Comparison of ENCODE assay signal across 8 cellular contexts in genomic region chr1:109910123-109910962, GRCh38. TPM values are rescaled to one million over a fixed set of nuclear protein-coding genes. Genes with fewer than 3 reads are reported as not detected.
DNase-seq lines count a peak whose midpoint lies in the region; ATAC-seq and TF ChIP-seq lines count a peak whose summit lies in the region.

A gene with protein sequence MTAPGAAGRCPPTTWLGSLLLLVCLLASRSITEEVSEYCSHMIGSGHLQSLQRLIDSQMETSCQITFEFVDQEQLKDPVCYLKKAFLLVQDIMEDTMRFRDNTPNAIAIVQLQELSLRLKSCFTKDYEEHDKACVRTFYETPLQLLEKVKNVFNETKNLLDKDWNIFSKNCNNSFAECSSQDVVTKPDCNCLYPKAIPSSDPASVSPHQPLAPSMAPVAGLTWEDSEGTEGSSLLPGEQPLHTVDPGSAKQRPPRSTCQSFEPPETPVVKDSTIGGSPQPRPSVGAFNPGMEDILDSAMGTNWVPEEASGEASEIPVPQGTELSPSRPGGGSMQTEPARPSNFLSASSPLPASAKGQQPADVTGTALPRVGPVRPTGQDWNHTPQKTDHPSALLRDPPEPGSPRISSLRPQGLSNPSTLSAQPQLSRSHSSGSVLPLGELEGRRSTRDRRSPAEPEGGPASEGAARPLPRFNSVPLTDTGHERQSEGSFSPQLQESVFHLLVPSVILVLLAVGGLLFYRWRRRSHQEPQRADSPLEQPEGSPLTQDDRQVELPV (plus strand): TSS chr1:109910849. CDS start chr1:109911024, 175 bp downstream.

- H2AFZ ChIP-seq in KMS-11 (ENCODE audit: low read depth): peak within 1 kb of the TSS; percentile 88

- H3K36me3 ChIP-seq in KMS-11 (ENCODE audit: insufficient read depth): no peaks in the 10 kb centered on the region

- peaks cover 19% of the 10 kb centered on the region for H3K4me1 ChIP-seq in KMS-11 (ENCODE audit: low read depth, poor library complexity, severe bottlenecking)

- no peak for ATAC-seq in GM21528 (IDR thresholded peaks at IDR 0.05; ENCODE audit: low FRiP score, unreplicated experiment)

- H3K79me2 ChIP-seq in KMS-11 (ENCODE audit: insufficient read depth, low read depth): no peaks in the 10 kb centered on the region

- DNase-seq in G401 (ENCODE audit: low spot score) (peak; percentile 58), iris pigment epithelial cell (ENCODE audit: low read depth) (peak; percentile 85), smooth muscle cell of the brain vasculature (ENCODE audit: low read depth, low spot score) (peak; percentile 71), NCI-H1694 treated with DMSO at 0.1 percent for 48 hours (lab: John Stamatoyannopoulos, UW) (no peak)
- DNase-seq in activated CD4-positive, alpha-beta T cell treated with anti-CD3 and anti-CD28 coated beads for 1 hour: peak; percentile 41
- DNase-seq in central memory CD4-positive, alpha-beta T cell: peak; percentile 46

- peaks cover 21% of the 10 kb centered on the region for H3K27me3 ChIP-seq in KMS-11 (ENCODE audit: insufficient read depth, low read depth)

- H3K4me2 ChIP-seq in KMS-11: peak within 1 kb of the TSS; percentile 70

- in situ Hi-C loops in G401 (cut with HindIII; ENCODE audit: low sequenced_read_pairs): no loop called here

- H3K9ac ChIP-seq in KMS-11: peak within 1 kb of the TSS; percentile 52; the same call in 1 of the 2 replicates

- H4K20me1 ChIP-seq in KMS-11 (ENCODE audit: insufficient read depth): no peaks in the 10 kb centered on the region

- peak within 1 kb of the TSS; percentile 63 for H3K4me3 ChIP-seq in KMS-11 (IDR thresholded peaks at IDR 0.05; ENCODE audit: insufficient read depth, low read depth, low read length)

- no peak within 1 kb of the TSS for H3K27ac ChIP-seq in KMS-11

- TF ChIP-seq CTCF in KMS-11 (conservative IDR thresholded peaks at IDR 0.05; ENCODE audit: low read depth, low read length): no peak

RNA-seq across cellular contexts. Expression of the gene that starts here (rescaled TPM):
- 12.7 and 13.4 TPM in 2 replicates for total RNA-seq in G401 (2014; rRNA removed; shearing (Covaris generic))
